In genomic region chr3:24185738-24186384, GRCh38 we compare ENCODE assay signal across 9 cellular contexts.
DNase-seq lines count a peak whose midpoint lies in the region; ATAC-seq lines count a peak whose summit lies in the region.
"Had no signal": no experiment of that assay in that cellular context is flagged by ENCODE, and none has a peak within 500 bp of the region (broad histone marks: within the 10 kb centered on the region; RNA-seq: fewer than 3 reads in every experiment).

No MANE protein-coding gene starts in this region.

- H3K4me3 ChIP-seq in skeletal muscle cell (ENCODE audit: low read depth, low read length), result no peak overlapping the region

- DNase-seq in COLO829 (ENCODE audit: low spot score) (peak; percentile 33), NCI-H460 (ENCODE audit: extremely low read depth, low read depth) (peak; percentile 28), amniotic epithelial cell (ENCODE audit: low read depth) (peak; percentile 67), hepatic stellate cell (ENCODE audit: low spot score) (peak; percentile 40), skeletal muscle cell (ENCODE audit: low read depth) (peak; percentile 18)
- DNase-seq in NK-92 treated with Interleukin-12 subunit alpha and Interleukin-12 subunit beta, amount 100 ng/mL, for 24 hours (lab: John Stamatoyannopoulos, UW), result no peak
- DNase-seq: activated T-cell treated with anti-CD3 and anti-CD28 coated beads, Interleukin-2, amount 50 U/mL, for 4 hours had no signal

- peak; percentile 93 for ATAC-seq in GM18907 (IDR thresholded peaks at IDR 0.05; ENCODE audit: unreplicated experiment)
- ATAC-seq in HG03095 (IDR thresholded peaks at IDR 0.05; ENCODE audit: unreplicated experiment), result peak; percentile 83
